16 cellular contexts compared by ENCODE assay signal in genomic region chr6:143329323-143329722, GRCh38.
DNase-seq lines count a peak whose midpoint lies in the region; ATAC-seq and TF ChIP-seq lines count a peak whose summit lies in the region.
"Had no signal": no experiment of that assay in that cellular context is flagged by ENCODE, and none has a peak within 500 bp of the region (broad histone marks: within the 10 kb centered on the region; RNA-seq: fewer than 3 reads in every experiment).

No MANE protein-coding gene starts in this region.

- H3K36me3 ChIP-seq in PC-3 (ENCODE audit: low read depth, low read length) (no peaks in the 10 kb centered on the region), osteoblast (ENCODE audit: insufficient read depth, low read length) (no peaks in the 10 kb centered on the region)

- H3K9me3 Mint-ChIP-seq in immature natural killer cell = no peaks in the 10 kb centered on the region

- H3K9ac ChIP-seq in PC-3 (ENCODE audit: low read length) = peak overlapping the region; percentile 73
- H3K9ac ChIP-seq: KMS-11 had no signal

- no peak for TF ChIP-seq CTCF in PC-3 (conservative IDR thresholded peaks at IDR 0.05; ENCODE audit: low read depth, low read length)
- no peak for TF ChIP-seq CTCF in osteoblast (IDR thresholded peaks at IDR 0.05; ENCODE audit: extremely low read depth, low read depth, low read length)

- DNase-seq in HT-29 (ENCODE audit: low spot score) (peak; percentile 32), PC-3 (peak; percentile 52), dermis blood vessel endothelial cell (peak; percentile 10), osteoblast (ENCODE audit: insufficient read length, low spot score, missing footprints) (peak; percentile 53), left ventricle myocardium superior (no peak), immature natural killer cell (no peak)
- DNase-seq: C1 segment of cervical spinal cord, GOT3, NCI-H1417 treated with DMSO at 0.1 percent for 48 hours, NCI-H1930, NCI-H2171, NCI-H526 treated with DMSO at 0.1 percent for 48 hours, Right ventricle myocardium superior, SW 1271 had no signal

- no peaks in the 10 kb centered on the region for H3K9me2 ChIP-seq in PC-3 (replicated peaks; ENCODE audit: low read length)

- H2AFZ ChIP-seq in PC-3 (ENCODE audit: low read length) = no peak overlapping the region
- no peak overlapping the region for H2AFZ ChIP-seq in osteoblast (ENCODE audit: low read length)

- no peaks in the 10 kb centered on the region for H3K36me3 Mint-ChIP-seq in immature natural killer cell

- H3K79me2 ChIP-seq in PC-3 (ENCODE audit: low read length) = no peaks in the 10 kb centered on the region
- H3K79me2 ChIP-seq in osteoblast (ENCODE audit: insufficient read depth, low read length) = no peaks in the 10 kb centered on the region

- H3K27me3 Mint-ChIP-seq in immature natural killer cell (ENCODE audit: low read depth in 3 of 3) = peaks cover 3 to 4% (median 3%) of the 10 kb centered on the region in 3 donors

- POLR2A ChIA-PET in PC-3 (lab: Charles Lee; ENCODE audit: unreplicated experiment) = no interaction called here

- no TSS peak for BruUV-seq in PC-3 (replicated peaks; lab: Mats Ljungman, UMichigan)

- H4K20me1 ChIP-seq in PC-3 (ENCODE audit: low read length) = no peaks in the 10 kb centered on the region
- no peaks in the 10 kb centered on the region for H4K20me1 ChIP-seq in osteoblast (ENCODE audit: insufficient read depth, low read length)

- H3K9me3 ChIP-seq in PC-3 (ENCODE audit: low read length) (no peaks in the 10 kb centered on the region), osteoblast (ENCODE audit: low read depth, low read length) (no peaks in the 10 kb centered on the region)

- H3K4me3 ChIP-seq in PC-3 (ENCODE audit: low read length) = peak overlapping the region; percentile 10; the same call in 1 of the 2 replicates
- H3K4me3 ChIP-seq in osteoblast (ENCODE audit: insufficient read depth, low read length) = no peak overlapping the region

- CTCF ChIA-PET in PC-3 (lab: Charles Lee) = interaction anchor here (0.6 kb wide), 1 partner anchor 30 kb away, joined by 3 read pairs; no protein-coding TSS in a partner anchor

- H3K4me1 ChIP-seq in PC-3 (ENCODE audit: insufficient read depth, low read length) = peaks cover 52% of the 10 kb centered on the region
- peaks cover 17% of the 10 kb centered on the region for H3K4me1 ChIP-seq in osteoblast (ENCODE audit: insufficient read depth, low read length)

- intact Hi-C loops in PC-3 (cut with micrococcal nuclease) (no loop called here), left ventricle myocardium superior (cut with micrococcal nuclease) (no loop called here)

- H3K4me2 ChIP-seq in PC-3 (ENCODE audit: low read length) (peak overlapping the region; percentile 71), osteoblast (ENCODE audit: insufficient read depth, low read length) (no peak overlapping the region)
- H3K4me2 ChIP-seq: KMS-11 had no signal

- H3K27me3 ChIP-seq in PC-3 (ENCODE audit: low read length) (no peaks in the 10 kb centered on the region), osteoblast (ENCODE audit: insufficient read depth, low read length) (no peaks in the 10 kb centered on the region)

- H3K27ac ChIP-seq in PC-3 (ENCODE audit: low read length) (peak overlapping the region; percentile 97), osteoblast (ENCODE audit: low read depth, low read length) (no peak overlapping the region)
- H3K27ac ChIP-seq: KMS-11 had no signal

- peaks cover 4% of the 10 kb centered on the region for H3F3A ChIP-seq in PC-3 (ENCODE audit: low read length, unreplicated experiment)

- ATAC-seq in PC-3 (peak; percentile 11; the same call in 1 of the 2 replicates), left ventricle myocardium superior (no peak), GM19452 (IDR thresholded peaks at IDR 0.05; ENCODE audit: unreplicated experiment) (no peak)

- H3K4me3 Mint-ChIP-seq in immature natural killer cell = no peak overlapping the region

- no peak overlapping the region for H3K27ac Mint-ChIP-seq in immature natural killer cell

- no peaks in the 10 kb centered on the region for H3K4me1 Mint-ChIP-seq in immature natural killer cell

Comparison
In these comparisons a context has a peak if more than half of its experiments do, and no peak if none do; other contexts are left out.
1. DNase-seq: peak in HT-29 (single experiment), PC-3 (single experiment), dermis blood vessel endothelial cell (single experiment) and osteoblast (single experiment); none in left ventricle myocardium superior (single experiment) and immature natural killer cell (0 of 3).